In the genomic region with DNA sequence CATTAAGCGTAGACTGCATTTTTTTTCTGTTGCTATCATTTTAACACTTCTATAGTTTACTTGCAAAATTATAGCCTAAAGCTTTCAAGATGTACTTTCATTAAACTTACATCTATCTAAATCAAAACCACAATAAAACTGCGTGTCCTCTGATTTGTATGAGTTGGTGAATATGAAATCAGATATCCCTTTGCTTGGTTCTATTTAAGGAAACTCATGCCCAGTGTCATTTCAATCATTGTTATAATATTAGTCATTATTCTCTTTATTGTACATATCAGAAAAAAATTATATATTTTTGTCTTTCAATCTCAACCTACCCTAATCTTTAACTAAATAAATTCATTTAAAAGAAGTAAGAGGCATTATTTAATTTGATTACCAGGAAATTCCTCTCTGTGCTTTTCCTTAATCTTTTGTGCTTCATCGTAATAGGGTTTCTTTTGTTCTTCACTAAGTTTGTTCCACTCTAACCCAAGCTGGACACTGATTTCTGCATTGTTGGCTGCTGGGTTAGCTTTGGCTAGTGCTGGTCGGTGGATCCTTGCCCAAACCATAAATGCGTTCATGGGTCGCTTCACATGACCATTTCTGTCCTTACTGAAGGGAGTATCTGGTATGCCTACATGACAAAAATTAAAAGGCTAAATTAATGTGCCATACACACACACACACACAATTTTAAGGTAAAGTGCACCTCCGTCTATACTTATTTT, we compare ENCODE assay signal across 2 cellular contexts.
TF ChIP-seq lines count a peak whose summit lies in the region.

No MANE protein-coding gene starts in this region.

TF ChIP-seq in IMR-90, 13 proteins besides CTCF, POLR2A, EP300 and RAD21:
- TF ChIP-seq CHD1 (IDR thresholded peaks at IDR 0.05; ENCODE audit: low read depth, low read length) (no peak), BHLHE40 (IDR thresholded peaks at IDR 0.05; ENCODE audit: low read depth, low read length) (no peak), MAZ (IDR thresholded peaks at IDR 0.05; ENCODE audit: borderline replicate concordance, low read depth, low read length) (no peak), FOS (IDR thresholded peaks at IDR 0.05; ENCODE audit: low read depth, low read length) (no peak), SMC3 (IDR thresholded peaks at IDR 0.05; ENCODE audit: low read depth, low read length) (no peak)
- TF ChIP-seq, protein P1, sequence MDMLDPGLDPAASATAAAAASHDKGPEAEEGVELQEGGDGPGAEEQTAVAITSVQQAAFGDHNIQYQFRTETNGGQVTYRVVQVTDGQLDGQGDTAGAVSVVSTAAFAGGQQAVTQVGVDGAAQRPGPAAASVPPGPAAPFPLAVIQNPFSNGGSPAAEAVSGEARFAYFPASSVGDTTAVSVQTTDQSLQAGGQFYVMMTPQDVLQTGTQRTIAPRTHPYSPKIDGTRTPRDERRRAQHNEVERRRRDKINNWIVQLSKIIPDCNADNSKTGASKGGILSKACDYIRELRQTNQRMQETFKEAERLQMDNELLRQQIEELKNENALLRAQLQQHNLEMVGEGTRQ (IDR thresholded peaks at IDR 0.05; ENCODE audit: low read depth, low read length) = no peak
- TF ChIP-seq, protein P2, sequence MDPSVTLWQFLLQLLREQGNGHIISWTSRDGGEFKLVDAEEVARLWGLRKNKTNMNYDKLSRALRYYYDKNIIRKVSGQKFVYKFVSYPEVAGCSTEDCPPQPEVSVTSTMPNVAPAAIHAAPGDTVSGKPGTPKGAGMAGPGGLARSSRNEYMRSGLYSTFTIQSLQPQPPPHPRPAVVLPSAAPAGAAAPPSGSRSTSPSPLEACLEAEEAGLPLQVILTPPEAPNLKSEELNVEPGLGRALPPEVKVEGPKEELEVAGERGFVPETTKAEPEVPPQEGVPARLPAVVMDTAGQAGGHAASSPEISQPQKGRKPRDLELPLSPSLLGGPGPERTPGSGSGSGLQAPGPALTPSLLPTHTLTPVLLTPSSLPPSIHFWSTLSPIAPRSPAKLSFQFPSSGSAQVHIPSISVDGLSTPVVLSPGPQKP (IDR thresholded peaks at IDR 0.05; ENCODE audit: borderline replicate concordance, low read depth, low read length) = no peak

TF ChIP-seq in SK-N-SH treated with all-trans-retinoic acid at 6 μM for 48 hours, 23 proteins besides CTCF, POLR2A, EP300 and RAD21:
- TF ChIP-seq TOX (CRISPR knock-in tag; IDR thresholded peaks at IDR 0.05; ENCODE audit: borderline replicate concordance) (no peak), ESRRG (CRISPR knock-in tag; IDR thresholded peaks at IDR 0.05) (no peak), OSR1 (CRISPR knock-in tag; IDR thresholded peaks at IDR 0.05) (no peak), ZC3H10 (CRISPR knock-in tag; IDR thresholded peaks at IDR 0.05) (no peak), ZNF70 (CRISPR knock-in tag; IDR thresholded peaks at IDR 0.05) (no peak), PPARA (CRISPR knock-in tag; IDR thresholded peaks at IDR 0.05; ENCODE audit: borderline replicate concordance) (no peak), ZNF565 (CRISPR knock-in tag; conservative IDR thresholded peaks at IDR 0.05; ENCODE audit: low read depth) (no peak), CSDC2 (CRISPR knock-in tag; IDR thresholded peaks at IDR 0.05) (no peak), BACH2 (CRISPR knock-in tag; IDR thresholded peaks at IDR 0.05; ENCODE audit: borderline replicate concordance) (no peak), TCF4 (CRISPR knock-in tag; IDR thresholded peaks at IDR 0.05; ENCODE audit: borderline replicate concordance) (no peak), RARB (CRISPR knock-in tag; IDR thresholded peaks at IDR 0.05) (no peak), ZNF8 (CRISPR knock-in tag; IDR thresholded peaks at IDR 0.05) (no peak)
- TF ChIP-seq, protein P3, sequence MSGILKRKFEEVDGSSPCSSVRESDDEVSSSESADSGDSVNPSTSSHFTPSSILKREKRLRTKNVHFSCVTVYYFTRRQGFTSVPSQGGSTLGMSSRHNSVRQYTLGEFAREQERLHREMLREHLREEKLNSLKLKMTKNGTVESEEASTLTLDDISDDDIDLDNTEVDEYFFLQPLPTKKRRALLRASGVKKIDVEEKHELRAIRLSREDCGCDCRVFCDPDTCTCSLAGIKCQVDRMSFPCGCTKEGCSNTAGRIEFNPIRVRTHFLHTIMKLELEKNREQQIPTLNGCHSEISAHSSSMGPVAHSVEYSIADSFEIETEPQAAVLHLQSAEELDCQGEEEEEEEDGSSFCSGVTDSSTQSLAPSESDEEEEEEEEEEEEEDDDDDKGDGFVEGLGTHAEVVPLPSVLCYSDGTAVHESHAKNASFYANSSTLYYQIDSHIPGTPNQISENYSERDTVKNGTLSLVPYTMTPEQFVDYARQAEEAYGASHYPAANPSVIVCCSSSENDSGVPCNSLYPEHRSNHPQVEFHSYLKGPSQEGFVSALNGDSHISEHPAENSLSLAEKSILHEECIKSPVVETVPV (CRISPR knock-in tag; IDR thresholded peaks at IDR 0.05) = no peak
